8 cellular contexts compared by ENCODE assay signal in the genomic region with DNA sequence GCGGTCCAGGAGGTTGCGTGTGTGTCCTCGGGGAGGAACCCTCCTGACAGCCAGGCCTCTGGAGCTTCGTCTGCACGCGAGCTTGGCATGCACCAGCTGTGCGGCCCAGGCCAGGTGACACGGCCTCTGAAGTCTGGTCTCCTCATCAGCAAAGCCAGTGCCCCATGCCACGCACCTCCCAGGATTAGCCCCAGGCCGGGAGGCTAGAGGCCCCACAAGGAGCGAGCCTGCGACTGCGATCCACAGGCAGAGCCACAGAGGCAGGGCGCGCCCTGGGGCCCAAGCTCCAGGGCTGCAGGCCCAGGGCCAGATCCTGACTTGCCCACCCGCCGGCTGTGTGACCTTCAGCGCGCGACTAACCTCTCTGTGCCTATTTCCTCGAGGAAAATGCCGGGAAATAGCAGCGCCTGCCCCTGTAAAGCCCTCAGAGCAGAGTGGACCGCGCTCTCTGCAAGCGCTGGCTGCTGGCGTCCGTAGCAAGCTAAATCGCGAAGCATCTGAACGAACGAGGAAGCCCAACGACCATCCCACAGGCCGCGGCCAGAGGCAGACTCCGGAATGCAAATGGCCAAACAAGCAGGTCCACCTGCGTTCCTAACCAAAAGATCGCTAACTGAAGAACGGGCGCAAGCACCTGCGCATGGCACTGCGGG. TPM values are rescaled to one million over a fixed set of nuclear protein-coding genes. Genes with fewer than 3 reads are reported as not detected.
DNase-seq lines count a peak whose midpoint lies in the region; ATAC-seq, FAIRE-seq and TF ChIP-seq lines count a peak whose summit lies in the region.

No MANE protein-coding gene starts in this region.

- H3K36me3 ChIP-seq in BLaER1 treated with 17β-estradiol and CSF1 and Interleukin-3, amounts not matched to agents 10 nM and 100 nM, result peaks cover 36 to 62% (median 42%) of the 10 kb centered on the region in 11 experiments
- H3K36me3 ChIP-seq in bronchial epithelial cell (ENCODE audit: control insufficient read depth, insufficient read depth, low read length), result peaks cover 11% of the 10 kb centered on the region

- H3K27me3 ChIP-seq in BLaER1 treated with 17β-estradiol and CSF1 and Interleukin-3, amounts not matched to agents 10 nM and 100 nM, result peaks cover 0 to 35% (median 0%) of the 10 kb centered on the region in 11 experiments; a peak in 5 of 22 replicates
- H3K27me3 ChIP-seq in bronchial epithelial cell (ENCODE audit: control insufficient read depth, insufficient read depth, low read length), result no peaks in the 10 kb centered on the region

- H3K9ac ChIP-seq in BLaER1 treated with 17β-estradiol and CSF1 and Interleukin-3, amounts not matched to agents 10 nM and 100 nM, result peak overlapping the region in 9 of 11 experiments; percentile 38 to 90 (median 74); a peak in 19 of 22 replicates

- no peaks in the 10 kb centered on the region for H3K9me3 ChIP-seq in BLaER1 treated with 17β-estradiol and CSF1 and Interleukin-3, amounts not matched to agents 10 nM and 100 nM (replicated peaks in 1 of 11)

- H3K27ac ChIP-seq in BLaER1 treated with 17β-estradiol and CSF1 and Interleukin-3, amounts not matched to agents 10 nM and 100 nM, result peak overlapping the region in 9 of 11 experiments; percentile 14 to 60 (median 33); a peak in 14 of 22 replicates

- H3K4me2 ChIP-seq in BLaER1 treated with 17β-estradiol and CSF1 and Interleukin-3, amounts not matched to agents 10 nM and 100 nM, result peak overlapping the region; percentile 91 to 99 (median 97)

- DNase-seq in bronchial epithelial cell (ENCODE audit: low read depth), result no peak
- DNase-seq in mesothelial cell of epicardium (ENCODE audit: low spot score in 2 of 2, unreplicated experiment in 2 of 2), result no peak
- no peak for DNase-seq in SHP77 treated with DMSO at 0.1 percent for 48 hours (lab: John Stamatoyannopoulos, UW)
- no peak for DNase-seq in activated gamma-delta T cell treated with Interleukin-2 at 50 U/mL for 16 hours
- no peak for DNase-seq in stimulated activated CD8-positive, alpha-beta memory T cell treated with anti-CD3 and anti-CD28 coated beads, Interleukin-4, amount 100 ng/mL, for 48 hours

- peak overlapping the region; percentile 71 to 80 (median 77) for H3K4me3 ChIP-seq in BLaER1 treated with 17β-estradiol and CSF1 and Interleukin-3, amounts not matched to agents 10 nM and 100 nM
- peak overlapping the region; percentile 42 for H3K4me3 ChIP-seq in bronchial epithelial cell (ENCODE audit: low read depth, low read length)

- peak overlapping the region; percentile 80 for H3K4me3 Mint-ChIP-seq in mesothelial cell of epicardium

- peak overlapping the region; percentile 95 for H3K27ac Mint-ChIP-seq in mesothelial cell of epicardium

- no peaks in the 10 kb centered on the region for H3K9me3 Mint-ChIP-seq in mesothelial cell of epicardium

- no peaks in the 10 kb centered on the region for H3K27me3 Mint-ChIP-seq in mesothelial cell of epicardium (ENCODE audit: low read depth)

- ATAC-seq in HG03095 (IDR thresholded peaks at IDR 0.05; ENCODE audit: unreplicated experiment), result peak; percentile 17
- no peak for ATAC-seq in GM21786 (IDR thresholded peaks at IDR 0.05; ENCODE audit: unreplicated experiment)

- no peak for FAIRE-seq in bronchial epithelial cell (lab: Jason Lieb, UNC)

- peaks cover 28% of the 10 kb centered on the region for H3K36me3 Mint-ChIP-seq in mesothelial cell of epicardium

- TF ChIP-seq CTCF in bronchial epithelial cell (IDR thresholded peaks at IDR 0.05; ENCODE audit: insufficient read depth, low read length, severe bottlenecking) (no peak), mesothelial cell of epicardium (IDR thresholded peaks at IDR 0.05; ENCODE audit: unreplicated experiment) (no peak)

- peaks cover 29 to 77% (median 67%) of the 10 kb centered on the region in 10 experiments for H3K4me1 ChIP-seq in BLaER1 treated with 17β-estradiol and CSF1 and Interleukin-3, amounts not matched to agents 10 nM and 100 nM

- H4K20me1 ChIP-seq in BLaER1 treated with 17β-estradiol and CSF1 and Interleukin-3, amounts not matched to agents 10 nM and 100 nM, result peaks cover 48 to 95% (median 79%) of the 10 kb centered on the region in 11 experiments; a peak in 21 of 22 replicates

- H3K4me1 Mint-ChIP-seq in mesothelial cell of epicardium, result peaks cover 26% of the 10 kb centered on the region

RNA-seq across cellular contexts. Expression of a gene that starts 0.5 kb away (rescaled TPM):
- total RNA-seq in bronchial epithelial cell, result 63.4 and 75.8 TPM in 2 replicates
- 38.4 to 41.2 TPM (median 39.8 TPM) in 3 replicates for total RNA-seq in mesothelial cell of epicardium

RNA-seq across cellular contexts. Expression of a gene that starts 53.0 kb away (rescaled TPM):
- total RNA-seq in bronchial epithelial cell (22.3 and 24.0 TPM in 2 replicates), mesothelial cell of epicardium (72.8 to 78.6 TPM (median 75.0 TPM) in 3 replicates)
